1 cellular context compared by ENCODE assay signal in genomic region chr10:48931188-48931587, GRCh38.
TF ChIP-seq lines count a peak whose summit lies in the region.

No MANE protein-coding gene starts in this region.

TF ChIP-seq in WTC11, 78 proteins besides CTCF, POLR2A, EP300 and RAD21 (continued from another document):
- TF ChIP-seq E2F5 (CRISPR knock-in tag; IDR thresholded peaks at IDR 0.05) (no peak), E2F4 (CRISPR knock-in tag; IDR thresholded peaks at IDR 0.05; ENCODE audit: borderline replicate concordance, low read depth) (no peak), ZNF263 (CRISPR knock-in tag; IDR thresholded peaks at IDR 0.05; ENCODE audit: low read depth) (no peak)
